In the genomic region with DNA sequence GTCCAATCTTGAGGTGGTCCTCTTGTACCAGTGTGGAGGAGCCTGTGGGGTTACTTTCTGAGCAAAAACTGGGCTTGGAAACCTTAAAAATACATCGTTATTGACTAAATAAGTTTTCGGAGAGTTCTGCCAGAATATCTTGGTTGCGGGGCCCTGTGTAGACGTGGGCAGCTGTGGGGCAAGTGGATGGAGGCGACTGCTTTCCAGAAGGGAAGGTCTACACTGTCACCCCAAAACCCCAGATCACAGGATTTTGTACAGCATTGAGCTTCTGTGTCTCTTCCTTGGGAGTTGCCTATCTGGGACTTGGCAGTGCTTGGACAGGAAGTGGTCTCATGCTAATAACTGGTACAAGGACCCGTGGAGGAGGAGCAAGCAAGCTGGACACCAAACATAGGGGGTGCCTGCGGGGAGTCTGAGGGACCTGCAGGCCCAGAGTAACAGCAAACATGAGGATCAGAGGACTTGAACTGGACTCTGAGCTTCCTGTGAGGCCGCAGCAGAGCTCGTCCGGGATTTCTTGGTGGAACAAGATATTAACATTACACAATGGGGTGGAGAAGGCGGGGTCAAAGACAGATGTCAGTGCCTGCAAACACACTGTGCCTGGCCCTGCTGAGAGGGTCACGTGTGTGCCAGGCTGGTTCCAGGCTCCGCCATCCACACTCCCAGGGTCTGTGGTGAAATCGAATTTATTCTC, we compare ENCODE assay signal across 20 cellular contexts. TPM values are rescaled to one million over a fixed set of nuclear protein-coding genes. Genes with fewer than 3 reads are reported as not detected.
DNase-seq lines count a peak whose midpoint lies in the region; ATAC-seq and TF ChIP-seq lines count a peak whose summit lies in the region.
"Had no signal": no experiment of that assay in that cellular context is flagged by ENCODE, and none has a peak within 500 bp of the region (broad histone marks: within the 10 kb centered on the region; RNA-seq: fewer than 3 reads in every experiment).

No MANE protein-coding gene starts in this region.

- H3K4me3 ChIP-seq in fibroblast of villous mesenchyme (ENCODE audit: low read depth, low read length): no peak overlapping the region
- H3K4me3 ChIP-seq: cardiac muscle cell, lower lobe of right lung, mucosa of descending colon had no signal

- no peak for ATAC-seq in GM18520 (IDR thresholded peaks at IDR 0.05; ENCODE audit: unreplicated experiment)
- ATAC-seq: foreskin keratinocyte, lower lobe of right lung, mucosa of descending colon had no signal

- no peaks in the 10 kb centered on the region for H3K36me3 Mint-ChIP-seq in osteocyte (ENCODE audit: unreplicated experiment)
- H3K36me3 Mint-ChIP-seq: CD4-positive, CD25-positive, alpha-beta regulatory T cell had no signal

- H3K9me3 Mint-ChIP-seq in osteocyte (ENCODE audit: unreplicated experiment): no peaks in the 10 kb centered on the region
- H3K9me3 Mint-ChIP-seq: CD4-positive, CD25-positive, alpha-beta regulatory T cell had no signal

- H3K27me3 Mint-ChIP-seq in osteocyte (ENCODE audit: unreplicated experiment): peaks cover 26% of the 10 kb centered on the region

- no peak for TF ChIP-seq CTCF in fibroblast of villous mesenchyme (IDR thresholded peaks at IDR 0.05; ENCODE audit: insufficient read depth, low read depth, low read length)
- TF ChIP-seq CTCF in osteocyte (IDR thresholded peaks at IDR 0.05): no peak

- H3K27ac Mint-ChIP-seq in osteocyte (ENCODE audit: unreplicated experiment): no peak overlapping the region

- peaks cover 12% of the 10 kb centered on the region for H3K4me1 Mint-ChIP-seq in osteocyte (ENCODE audit: unreplicated experiment)

- no peak overlapping the region for H3K4me3 Mint-ChIP-seq in osteocyte (ENCODE audit: unreplicated experiment)
- H3K4me3 Mint-ChIP-seq: CD4-positive, CD25-positive, alpha-beta regulatory T cell had no signal

- DNase-seq in AG20443 (ENCODE audit: low spot score): peak; percentile 41
- DNase-seq in LHCN-M2 (ENCODE audit: low read depth): peak; percentile 33
- peak; percentile 8 for DNase-seq in fibroblast of villous mesenchyme (ENCODE audit: low read depth)
- DNase-seq in osteocyte (ENCODE audit: extremely low spot score, unreplicated experiment): peak; percentile 59
- DNase-seq in stimulated activated CD4-positive, alpha-beta T cell treated with anti-CD3 and anti-CD28 coated beads, Interleukin-4, amount 100 ng/mL, for 4 hours: no peak
- DNase-seq in dedifferentiated amniotic fluid mesenchymal stem cell (ENCODE audit: extremely low spot score): no peak
- DNase-seq: activated naive CD4-positive, alpha-beta T cell treated with Interleukin-2 at 50 U/mL for 16 hours; activated T-cell treated with anti-CD3 and anti-CD28 coated beads, Interleukin-2, amount 50 U/mL, for 48 hours; CD4-positive, CD25-positive, alpha-beta regulatory T cell; foreskin keratinocyte; HCEC 1CT; hippocampal formation; lower lobe of right lung; MM.1S; mucosa of descending colon; NCI-H1436 treated with DMSO at 0.1 percent for 48 hours; NCI-H526 treated with DMSO at 0.1 percent for 48 hours had no signal

RNA-seq across cellular contexts. Expression of gene CTLA4, which starts 48.0 kb away (rescaled TPM):
- total RNA-seq in LHCN-M2 (2014; rRNA removed) (not detected in 2 replicates), fibroblast of villous mesenchyme (not detected in 2 replicates), osteocyte (not detected in 2 replicates)
- polyA plus RNA-seq in LHCN-M2 (2012): 0.10 TPM
- total RNA-seq: cardiac muscle cell, foreskin keratinocyte had no signal
- polyA plus RNA-seq: AG04450, cardiac muscle cell, foreskin keratinocyte had no signal

Comparison
In these comparisons a context has a peak if more than half of its experiments do, and no peak if none do; other contexts are left out.
1. DNase-seq: peak in AG20443 (single experiment), LHCN-M2 (single experiment), fibroblast of villous mesenchyme (single experiment) and osteocyte (single experiment); none in stimulated activated CD4-positive, alpha-beta T cell treated with anti-CD3 and anti-CD28 coated beads, Interleukin-4, amount 100 ng/mL, for 4 hours (0 of 2) and dedifferentiated amniotic fluid mesenchymal stem cell (single experiment).